ENCODE assay signal across 23 cellular contexts in the genomic region with DNA sequence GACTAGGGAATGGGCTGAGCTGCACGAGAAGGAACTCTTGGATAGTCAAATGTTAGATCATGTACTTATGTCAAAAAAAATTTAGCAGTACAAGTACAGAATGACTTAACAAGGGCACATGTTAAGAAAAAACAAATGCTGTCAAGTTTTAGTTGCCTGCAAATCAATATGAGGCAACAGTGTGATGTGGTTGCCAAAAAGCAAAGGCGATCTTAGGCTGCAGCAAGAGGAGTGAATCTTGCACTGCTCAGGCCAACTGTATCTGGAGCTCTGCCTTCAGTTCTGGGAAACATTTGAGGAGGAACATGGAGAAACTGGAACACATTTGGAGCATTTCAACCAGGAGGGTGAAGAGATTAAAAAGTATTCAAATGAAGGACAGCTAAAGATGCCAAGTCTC.
A peak's percentile ranks its signal among the peaks of the same experiment; 100 is the strongest.
DNase-seq lines count a peak whose midpoint lies in the region; ATAC-seq, FAIRE-seq and TF ChIP-seq lines count a peak whose summit lies in the region.
"Had no signal": no experiment of that assay in that cellular context is flagged by ENCODE, and none has a peak within 500 bp of the region (broad histone marks: within the 10 kb centered on the region; RNA-seq: fewer than 3 reads in every experiment).

No MANE protein-coding gene starts in this region.

- no peak for TF ChIP-seq RAD21 in liver (IDR thresholded peaks at IDR 0.05)

- H3K9me3 ChIP-seq in liver (ENCODE audit: control insufficient read depth in 4 of 4, low read length in 3 of 4), result no peaks in the 10 kb centered on the region
- H3K9me3 ChIP-seq in right lobe of liver, result no peaks in the 10 kb centered on the region
- H3K9me3 ChIP-seq in pancreas, result no peaks in the 10 kb centered on the region
- no peaks in the 10 kb centered on the region for H3K9me3 ChIP-seq in Peyer's patch
- H3K9me3 ChIP-seq: BLaER1, prostate gland had no signal

- intact Hi-C loops in right lobe of liver (cut with DNase I) (no loop called here), pancreas (cut with DNase I) (no loop called here)

- no peak overlapping the region for H3K27ac ChIP-seq in liver (ENCODE audit: low read depth in 1 of 2, low read length in 2 of 2)
- no peak overlapping the region for H3K27ac ChIP-seq in right lobe of liver
- H3K27ac ChIP-seq in pancreas, result no peak overlapping the region
- no peak overlapping the region for H3K27ac ChIP-seq in Peyer's patch
- H3K27ac ChIP-seq: BLaER1, brain microvascular endothelial cell, prostate gland had no signal

- CTCF ChIA-PET in activated CD4-positive, alpha-beta memory T cell treated with anti-CD3 and anti-CD28 coated beads, Interleukin-2, amount 10 ng/mL, durations not matched to agents 7 days and 5 days (lab: Charles Lee), result no interaction called here

- TF ChIP-seq POLR2A in right lobe of liver (IDR thresholded peaks at IDR 0.05) (no peak), Peyer's patch (IDR thresholded peaks at IDR 0.05) (no peak)

- H3K36me3 ChIP-seq in liver (ENCODE audit: control insufficient read depth in 4 of 4, insufficient read depth in 3 of 4, low read depth in 1 of 4, low read length in 3 of 4) (no peaks in the 10 kb centered on the region), right lobe of liver (no peaks in the 10 kb centered on the region), pancreas (no peaks in the 10 kb centered on the region), Peyer's patch (no peaks in the 10 kb centered on the region)
- H3K36me3 ChIP-seq: BLaER1, brain microvascular endothelial cell, prostate gland had no signal

- H3K36me3 Mint-ChIP-seq in activated CD4-positive, alpha-beta memory T cell treated with anti-CD3 and anti-CD28 coated beads, Interleukin-2, amount 10 ng/mL, durations not matched to agents 7 days and 5 days (ENCODE audit: low read depth), result no peaks in the 10 kb centered on the region
- H3K36me3 Mint-ChIP-seq: activated naive CD8-positive, alpha-beta T cell treated with anti-CD3 and anti-CD28 coated beads for 36 hours had no signal

- H3K9me3 Mint-ChIP-seq in activated CD4-positive, alpha-beta memory T cell treated with anti-CD3 and anti-CD28 coated beads, Interleukin-2, amount 10 ng/mL, durations not matched to agents 7 days and 5 days, result no peaks in the 10 kb centered on the region
- H3K9me3 Mint-ChIP-seq: activated naive CD8-positive, alpha-beta T cell treated with anti-CD3 and anti-CD28 coated beads for 36 hours; activated T-helper 1 cell treated with anti-CD3 and anti-CD28 coated beads, Interleukin-12 subunit alpha, Interleukin-12 subunit beta, Interleukin-2, Interleukin-4 antibody, amounts not matched to agents 30 ng/mL and 10 ng/mL and 1 ng/mL, durations not matched to agents 14 hours and 24 hours and 36 hours; dendritic cell treated with granulocyte-macrophage colony-stimulating factor and Interleukin-4, amounts not matched to agents 40 ng/mL and 50 ng/mL, for 4 days had no signal

- peaks cover 3% of the 10 kb centered on the region for H3K27me3 Mint-ChIP-seq in activated CD4-positive, alpha-beta memory T cell treated with anti-CD3 and anti-CD28 coated beads, Interleukin-2, amount 10 ng/mL, durations not matched to agents 7 days and 5 days
- H3K27me3 Mint-ChIP-seq: activated naive CD8-positive, alpha-beta T cell treated with anti-CD3 and anti-CD28 coated beads for 36 hours; dendritic cell treated with granulocyte-macrophage colony-stimulating factor and Interleukin-4, amounts not matched to agents 40 ng/mL and 50 ng/mL, for 4 days had no signal

- POLR2A ChIA-PET in activated CD4-positive, alpha-beta memory T cell treated with anti-CD3 and anti-CD28 coated beads, Interleukin-2, amount 10 ng/mL, durations not matched to agents 7 days and 5 days (lab: Charles Lee), result no interaction called here

- no peak overlapping the region for H3K4me3 Mint-ChIP-seq in activated CD4-positive, alpha-beta memory T cell treated with anti-CD3 and anti-CD28 coated beads, Interleukin-2, amount 10 ng/mL, durations not matched to agents 7 days and 5 days
- H3K4me3 Mint-ChIP-seq: activated CD4-positive, alpha-beta T cell treated with anti-CD3 and anti-CD28 coated beads for 36 hours; activated naive CD8-positive, alpha-beta T cell treated with anti-CD3 and anti-CD28 coated beads for 36 hours; activated T-helper 1 cell treated with anti-CD3 and anti-CD28 coated beads, Interleukin-12 subunit alpha, Interleukin-12 subunit beta, Interleukin-2, Interleukin-4 antibody, amounts not matched to agents 30 ng/mL and 10 ng/mL and 1 ng/mL, durations not matched to agents 14 hours and 24 hours and 36 hours; dendritic cell treated with granulocyte-macrophage colony-stimulating factor and Interleukin-4, amounts not matched to agents 40 ng/mL and 50 ng/mL, for 4 days had no signal

- no peak overlapping the region for H3K4me3 ChIP-seq in liver (ENCODE audit: low read depth in 1 of 3, low read length in 3 of 3)
- H3K4me3 ChIP-seq in right lobe of liver, result no peak overlapping the region
- no peak overlapping the region for H3K4me3 ChIP-seq in foreskin fibroblast (ENCODE audit: low read depth in 1 of 2, low read length in 2 of 2)
- H3K4me3 ChIP-seq in pancreas, result no peak overlapping the region
- no peak overlapping the region for H3K4me3 ChIP-seq in Peyer's patch
- H3K4me3 ChIP-seq: BLaER1, K562, prostate gland had no signal

- ATAC-seq in right lobe of liver, result no peak
- peak in 3 of 4 donors; percentile 28 to 63 (median 53) for ATAC-seq in pancreas
- no peak for ATAC-seq in HG02970 (IDR thresholded peaks at IDR 0.05; ENCODE audit: low FRiP score, unreplicated experiment)
- no peak for ATAC-seq in esophagus mucosa
- ATAC-seq: activated CD4-positive, alpha-beta T cell treated with anti-CD3 and anti-CD28 coated beads for 36 hours; K562 had no signal

- no peaks in the 10 kb centered on the region for H3K4me1 ChIP-seq in liver (ENCODE audit: control insufficient read depth in 4 of 4, insufficient read depth in 4 of 4, low read length in 3 of 4)
- no peaks in the 10 kb centered on the region for H3K4me1 ChIP-seq in right lobe of liver
- H3K4me1 ChIP-seq in pancreas, result no peaks in the 10 kb centered on the region
- no peaks in the 10 kb centered on the region for H3K4me1 ChIP-seq in Peyer's patch
- H3K4me1 ChIP-seq: BLaER1, prostate gland had no signal

- no peak overlapping the region for H3K9ac ChIP-seq in liver (ENCODE audit: low read depth in 1 of 2, low read length in 2 of 2)
- H3K9ac ChIP-seq: BLaER1 had no signal

- TF ChIP-seq CTCF in liver (IDR thresholded peaks at IDR 0.05; ENCODE audit: low read depth, low read length, missing input control) (no peak), right lobe of liver (IDR thresholded peaks at IDR 0.05) (no peak), foreskin fibroblast (IDR thresholded peaks at IDR 0.05; ENCODE audit: low read depth, low read length) (no peak), pancreas (IDR thresholded peaks at IDR 0.05) (no peak), Peyer's patch (IDR thresholded peaks at IDR 0.05) (no peak)

- 82% methylated on average over 2 of the region's 2 CpGs for WGBS in liver
- WGBS in right lobe of liver (ENCODE audit: insufficient coverage, low coverage, low lambda C conversion rate, missing lambda C conversion rate), result 61% methylated on average over 2 of the region's 2 CpGs
- WGBS in pancreas, 2 donors, result 55 to 59% methylated on average over 2 of the region's 2 CpGs

- no peak for DNase-seq in right lobe of liver
- peak; percentile 35 to 65 for DNase-seq in foreskin fibroblast
- no peak for DNase-seq in pancreas
- no peak for DNase-seq in activated CD4-positive, alpha-beta memory T cell treated with anti-CD3 and anti-CD28 coated beads, Interleukin-2, amount 10 ng/mL, durations not matched to agents 7 days and 5 days
- DNase-seq in Peyer's patch, result no peak
- DNase-seq: activated CD4-positive, alpha-beta T cell treated with anti-CD3 and anti-CD28 coated beads for 36 hours; activated naive CD8-positive, alpha-beta T cell treated with anti-CD3 and anti-CD28 coated beads for 36 hours; brain microvascular endothelial cell; Calu3; EL; midbrain; NCI-H1694; NCI-H774; SHP77 had no signal

- H3K27me3 ChIP-seq in liver (ENCODE audit: control insufficient read depth in 4 of 4, insufficient read depth in 4 of 4, low read length in 3 of 4), result no peaks in the 10 kb centered on the region
- H3K27me3 ChIP-seq in right lobe of liver, result no peaks in the 10 kb centered on the region
- H3K27me3 ChIP-seq in pancreas, result no peaks in the 10 kb centered on the region
- H3K27me3 ChIP-seq in Peyer's patch, result no peaks in the 10 kb centered on the region
- H3K27me3 ChIP-seq: BLaER1, brain microvascular endothelial cell had no signal

- no peak for FAIRE-seq in pancreas (lab: Jason Lieb, UNC)
- FAIRE-seq: K562, urothelium cell line had no signal

- no peak overlapping the region for H3K27ac Mint-ChIP-seq in activated CD4-positive, alpha-beta memory T cell treated with anti-CD3 and anti-CD28 coated beads, Interleukin-2, amount 10 ng/mL, durations not matched to agents 7 days and 5 days
- H3K27ac Mint-ChIP-seq: activated CD4-positive, alpha-beta T cell treated with anti-CD3 and anti-CD28 coated beads for 36 hours; activated naive CD8-positive, alpha-beta T cell treated with anti-CD3 and anti-CD28 coated beads for 36 hours; activated T-helper 1 cell treated with anti-CD3 and anti-CD28 coated beads, Interleukin-12 subunit alpha, Interleukin-12 subunit beta, Interleukin-2, Interleukin-4 antibody, amounts not matched to agents 30 ng/mL and 10 ng/mL and 1 ng/mL, durations not matched to agents 14 hours and 24 hours and 36 hours; dendritic cell treated with granulocyte-macrophage colony-stimulating factor and Interleukin-4, amounts not matched to agents 40 ng/mL and 50 ng/mL, for 4 days had no signal

- H3K4me1 Mint-ChIP-seq in activated CD4-positive, alpha-beta memory T cell treated with anti-CD3 and anti-CD28 coated beads, Interleukin-2, amount 10 ng/mL, durations not matched to agents 7 days and 5 days, result no peaks in the 10 kb centered on the region
- H3K4me1 Mint-ChIP-seq: activated CD4-positive, alpha-beta T cell treated with anti-CD3 and anti-CD28 coated beads for 36 hours had no signal

TF ChIP-seq in liver, 16 proteins besides CTCF, POLR2A, EP300 and RAD21:
- TF ChIP-seq NR2F2 (IDR thresholded peaks at IDR 0.05), result peak; percentile 36
- no peak for TF ChIP-seq RXRA (IDR thresholded peaks at IDR 0.05)

Comparison
In these comparisons a context has a peak if more than half of its experiments do, and no peak if none do; other contexts are left out.
1. ATAC-seq: peak in pancreas (3 of 4); none in right lobe of liver (0 of 4), HG02970 (single experiment) and esophagus mucosa (single experiment).
2. DNase-seq: peak in foreskin fibroblast (2 of 2); none in right lobe of liver (0 of 3), pancreas (0 of 6), activated CD4-positive, alpha-beta memory T cell treated with anti-CD3 and anti-CD28 coated beads, Interleukin-2, amount 10 ng/mL, durations not matched to agents 7 days and 5 days (single experiment) and Peyer's patch (0 of 3).